Comparison of ENCODE assay signal across 8 cellular contexts in genomic region chr16:391885-392335, GRCh38. TPM values are rescaled to one million over a fixed set of nuclear protein-coding genes. Genes with fewer than 3 reads are reported as not detected.
DNase-seq lines count a peak whose midpoint lies in the region; ATAC-seq and TF ChIP-seq lines count a peak whose summit lies in the region.

No MANE protein-coding gene starts in this region.

- H3K36me3 Mint-ChIP-seq in CD8-positive, alpha-beta memory T cell, result peaks cover 0 to 3% (median 0%) of the 10 kb centered on the region in 3 donors

- in situ Hi-C loops in gastrocnemius medialis (cut with MboI; ENCODE audit: low sequenced_read_pairs in 4 of 4), result no loop called here

- H3K4me3 Mint-ChIP-seq in CD8-positive, alpha-beta memory T cell, result peak overlapping the region in 5 of 7 donors; percentile 16 to 68 (median 44)

- intact Hi-C loops in head of caudate nucleus (cut with DNase I), result no loop called here
- intact Hi-C loops in gastrocnemius medialis (cut with DNase I; ENCODE audit: low total_unique reads), result loop anchor here (5.0 kb wide), 1 partner anchor 95 kb away; no protein-coding TSS in a partner anchor

- peaks cover 12% of the 10 kb centered on the region for H3K4me1 ChIP-seq in CD8-positive, alpha-beta memory T cell (ENCODE audit: insufficient read depth, low read length)
- peaks cover 8 to 10% of the 10 kb centered on the region in 2 donors for H3K4me1 ChIP-seq in gastrocnemius medialis

- H3K9me3 Mint-ChIP-seq in CD8-positive, alpha-beta memory T cell, result peaks cover 0 to 8% (median 6%) of the 10 kb centered on the region in 5 donors

- no peaks in the 10 kb centered on the region for H3K9me3 ChIP-seq in CD8-positive, alpha-beta memory T cell (ENCODE audit: low read length)
- no peaks in the 10 kb centered on the region for H3K9me3 ChIP-seq in gastrocnemius medialis

- DNase-seq in CD8-positive, alpha-beta memory T cell, result peak; percentile 66 to 87 (median 72)
- peak; percentile 33 for DNase-seq in HS-27A (ENCODE audit: low read depth)
- peak; percentile 42 for DNase-seq in SHP77 treated with DMSO at 0.1 percent for 48 hours (lab: John Stamatoyannopoulos, UW)
- peak; percentile 52 for DNase-seq in activated gamma-delta T cell (lab: John Stamatoyannopoulos, UW)
- peak in 40 of 42 donors; percentile 43 to 88 (median 68) for DNase-seq in head of caudate nucleus
- peak in 1 of 2 donors; percentile 55 for DNase-seq in gastrocnemius medialis
- no peak for DNase-seq in LoVo (ENCODE audit: low spot score)

- no peak overlapping the region for H3K4me3 ChIP-seq in CD8-positive, alpha-beta memory T cell (ENCODE audit: low read length)
- H3K4me3 ChIP-seq in gastrocnemius medialis, result no peak overlapping the region

- CTCF ChIA-PET in CD8-positive, alpha-beta memory T cell (lab: Charles Lee), result interaction anchor here (0.9 to 2.1 kb wide), 6 partner anchors 9 to 37 kb away, joined by 3 to 11 read pairs (median 6); partner anchors contain the start of genes DECR2 and RAB11FIP3

- TF ChIP-seq POLR2A in gastrocnemius medialis (IDR thresholded peaks at IDR 0.05), result no peak

- TF ChIP-seq CTCF in gastrocnemius medialis (IDR thresholded peaks at IDR 0.05 in 4 of 5, conservative IDR thresholded peaks at IDR 0.05 in 1 of 5), result peak; percentile 54 to 83 (median 73)

- POLR2A ChIA-PET in CD8-positive, alpha-beta memory T cell (lab: Charles Lee), result interaction anchor here (0.6 kb wide), 1 partner anchor 135 kb away, joined by 3 read pairs; the partner anchor contains the start of gene CAPN15

- peak in 1 of 2 donors; percentile 79 for ATAC-seq in gastrocnemius medialis
- ATAC-seq in GM18861 (IDR thresholded peaks at IDR 0.05; ENCODE audit: unreplicated experiment), result no peak

- peak overlapping the region in 7 of 8 donors; percentile 9 to 94 (median 85) for H3K27ac Mint-ChIP-seq in CD8-positive, alpha-beta memory T cell

- no peaks in the 10 kb centered on the region for H3K27me3 ChIP-seq in CD8-positive, alpha-beta memory T cell (ENCODE audit: insufficient read depth, low read length, poor library complexity, severe bottlenecking)
- H3K27me3 ChIP-seq in gastrocnemius medialis, result no peaks in the 10 kb centered on the region

- peaks cover 3 to 8% of the 10 kb centered on the region in 2 donors for H3K27me3 Mint-ChIP-seq in CD8-positive, alpha-beta memory T cell

- peaks cover 21 to 27% (median 22%) of the 10 kb centered on the region in 3 donors for H3K4me1 Mint-ChIP-seq in CD8-positive, alpha-beta memory T cell

- no peak overlapping the region for H3K27ac ChIP-seq in CD8-positive, alpha-beta memory T cell (ENCODE audit: low read depth, low read length)
- H3K27ac ChIP-seq in gastrocnemius medialis, result no peak overlapping the region

- H3K36me3 ChIP-seq in CD8-positive, alpha-beta memory T cell (ENCODE audit: insufficient read depth, low read length), result no peaks in the 10 kb centered on the region
- no peaks in the 10 kb centered on the region for H3K36me3 ChIP-seq in gastrocnemius medialis

RNA-seq across cellular contexts. Expression of gene NME4, which starts 5.1 kb away (rescaled TPM):
- total RNA-seq in CD8-positive, alpha-beta memory T cell, result 10 to 100 TPM; 14.1 to 15.4 TPM
- 49.9 TPM for polyA plus RNA-seq in CD8-positive, alpha-beta memory T cell
- 10 to 100 TPM; 11.6 to 19.3 (median 16.3) TPM for total RNA-seq in gastrocnemius medialis

RNA-seq across cellular contexts. Expression of gene DECR2, which starts 9.8 kb away (rescaled TPM):
- 1 to 10 TPM; 6.8 to 7.9 TPM for total RNA-seq in CD8-positive, alpha-beta memory T cell
- polyA plus RNA-seq in CD8-positive, alpha-beta memory T cell, result 3.9 TPM
- 10 to 100 TPM; 17.0 to 23.3 (median 18.8) TPM for total RNA-seq in gastrocnemius medialis

RNA-seq across cellular contexts. Expression of gene PGAP6, which starts 10.1 kb away (rescaled TPM):
- total RNA-seq in CD8-positive, alpha-beta memory T cell, result 10 to 100 TPM; 36.1 to 36.2 TPM
- 23.1 TPM for polyA plus RNA-seq in CD8-positive, alpha-beta memory T cell
- 10 to 100 TPM; 31.5 to 63.3 (median 50.8) TPM for total RNA-seq in gastrocnemius medialis

RNA-seq across cellular contexts. Expression of gene MRPL28, which starts 21.6 kb away (rescaled TPM):
- 10 to 100 TPM; 90.2 to 98.0 TPM for total RNA-seq in CD8-positive, alpha-beta memory T cell
- 67.8 TPM for polyA plus RNA-seq in CD8-positive, alpha-beta memory T cell
- 100 to 1,000 TPM in 1 of 4 donors, 10 to 100 TPM in 3; 72.8 to 122 (median 87.4) TPM for total RNA-seq in gastrocnemius medialis

RNA-seq across cellular contexts. Expression of gene RAB11FIP3, which starts 33.5 kb away (rescaled TPM):
- 10 to 100 TPM; 30.0 to 32.8 TPM for total RNA-seq in CD8-positive, alpha-beta memory T cell
- polyA plus RNA-seq in CD8-positive, alpha-beta memory T cell, result 4.4 TPM
- total RNA-seq in gastrocnemius medialis, result 10 to 100 TPM; 27.0 to 50.1 (median 34.8) TPM
